18 cellular contexts compared by ENCODE assay signal in genomic region chr16:30886145-30886544, GRCh38.
"Had no signal": no experiment of that assay in that cellular context is flagged by ENCODE, and none has a peak within 500 bp of the region (broad histone marks: within the 10 kb centered on the region; RNA-seq: fewer than 3 reads in every experiment).

No MANE protein-coding gene starts in this region.

- H3K27ac ChIP-seq: brain microvascular endothelial cell, esophagus muscularis mucosa, psoas muscle, SK-N-MC, skin epidermis, testis had no signal

- H3K27ac Mint-ChIP-seq: activated T-cell treated with anti-CD3 and anti-CD28 coated beads, Interleukin-2, amount 50 U/mL, for 72 hours; type B pancreatic cell had no signal

- ATAC-seq: activated CD4-positive, CD25-positive, alpha-beta regulatory T cell treated with anti-CD3 and anti-CD28 coated beads, Interleukin-2, amount 50 U/mL, for 24 hours; activated T-cell treated with anti-CD3 and anti-CD28 coated beads, Interleukin-2, amount 50 U/mL, for 72 hours; left ventricle myocardium superior; psoas muscle; right cardiac atrium; T-cell had no signal

- H3K4me3 Mint-ChIP-seq: activated T-cell treated with anti-CD3 and anti-CD28 coated beads, Interleukin-2, amount 50 U/mL, for 72 hours; central memory CD8-positive, alpha-beta T cell; T-cell; type B pancreatic cell had no signal

- H3K9me3 ChIP-seq: esophagus muscularis mucosa, psoas muscle, testis had no signal

- H3K9me3 Mint-ChIP-seq: activated T-cell treated with anti-CD3 and anti-CD28 coated beads, Interleukin-2, amount 50 U/mL, for 72 hours; central memory CD8-positive, alpha-beta T cell; T-cell; type B pancreatic cell had no signal

- H3K27me3 Mint-ChIP-seq: central memory CD8-positive, alpha-beta T cell; T-cell; type B pancreatic cell had no signal

- H3K4me1 ChIP-seq: psoas muscle had no signal

- DNase-seq: activated CD4-positive, alpha-beta T cell treated with anti-CD3 and anti-CD28 coated beads, Interleukin-2, amount 50 U/mL, for 4 hours; activated CD8-positive, alpha-beta memory T cell treated with anti-CD3 and anti-CD28 coated beads, Interleukin-2, amount 50 U/mL, for 4 hours; activated gamma-delta T cell treated with Interleukin-2 at 50 U/mL for 16 hours; activated T-cell treated with anti-CD3 and anti-CD28 coated beads, Interleukin-2, amount 50 U/mL, for 72 hours; aorta; brain microvascular endothelial cell; cortex of kidney; left ventricle myocardium superior; psoas muscle; T-cell; testis had no signal

- H3K27me3 ChIP-seq: brain microvascular endothelial cell, esophagus muscularis mucosa, testis had no signal

- H3K4me3 ChIP-seq: esophagus muscularis mucosa, psoas muscle, SK-N-MC, skin epidermis, testis had no signal
